In the genomic region with DNA sequence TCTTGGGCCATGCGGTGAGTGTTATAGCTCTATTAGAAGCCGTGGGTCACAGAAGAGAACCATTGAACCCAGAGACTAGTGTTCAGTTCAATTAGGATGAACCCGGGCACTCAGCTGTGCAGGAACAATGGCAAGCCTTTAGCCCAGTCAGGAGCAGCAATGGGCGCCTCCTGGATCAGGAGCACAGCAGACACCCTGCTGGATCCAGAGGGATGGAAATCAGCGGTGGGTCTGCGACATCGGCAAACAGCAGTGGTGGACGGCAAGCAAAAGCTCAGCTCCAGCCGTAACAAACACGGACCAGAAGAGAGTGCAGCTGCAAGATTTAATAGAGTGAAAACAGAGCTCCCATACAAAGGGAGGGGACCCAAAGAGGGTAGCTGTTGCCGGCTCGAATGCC, we compare ENCODE assay signal across 7 cellular contexts.
DNase-seq lines count a peak whose midpoint lies in the region; FAIRE-seq and TF ChIP-seq lines count a peak whose summit lies in the region.
"Not testable (repeated sequence)": the region's sequence is repeated elsewhere in the genome, so short reads cannot be mapped to it uniquely, and the experiment has no call there.

No MANE protein-coding gene starts in this region.

- H3K4me1 Mint-ChIP-seq in Caco-2 (ENCODE audit: low read depth, unreplicated experiment) (peaks cover 29% of the 10 kb centered on the region), nephron progenitor cell (peaks cover 19% of the 10 kb centered on the region)

- H3K4ac ChIP-seq in trophoblast cell (ENCODE audit: low read depth, low read length), result peak overlapping the region; percentile 76

- H4K20me1 ChIP-seq in endothelial cell of umbilical vein (replicated peaks; ENCODE audit: control insufficient read depth, extremely low read depth, insufficient read depth, low read length), result not testable (repeated sequence)

- not testable (repeated sequence) for H3K9me1 ChIP-seq in endothelial cell of umbilical vein (replicated peaks; ENCODE audit: control insufficient read depth, extremely low read depth, insufficient read depth, low read length)

- POLR2A ChIA-PET in Caco-2 (lab: Charles Lee); endothelial cell of umbilical vein (lab: Charles Lee): not testable (repeated sequence)

- BruUV-seq in Caco-2 (replicated peaks; lab: Mats Ljungman, UMichigan); endothelial cell of umbilical vein (replicated peaks; lab: Mats Ljungman, UMichigan): not testable (repeated sequence)

- H3K27me3 ChIP-seq in Caco-2 (replicated peaks; ENCODE audit: control insufficient read depth, insufficient read depth, low read length); endothelial cell of umbilical vein (ENCODE audit: control insufficient read depth in 2 of 2, insufficient read depth in 2 of 2, low read length in 2 of 2); trophoblast cell (ENCODE audit: insufficient read depth, low read length): not testable (repeated sequence)

- not testable (repeated sequence) for H3K79me2 ChIP-seq in endothelial cell of umbilical vein (ENCODE audit: control insufficient read depth, insufficient read depth, low read length); trophoblast cell (ENCODE audit: control insufficient read depth, insufficient read depth, low read length, poor library complexity)

- peak overlapping the region; percentile 88 for H4K8ac ChIP-seq in trophoblast cell (ENCODE audit: low read depth, low read length)

- not testable (repeated sequence) for H3K36me3 Mint-ChIP-seq in Caco-2 (ENCODE audit: insufficient read depth, unreplicated experiment); nephron progenitor cell (ENCODE audit: low read depth)

- WGBS in trophoblast cell (ENCODE audit: extremely low coverage, insufficient coverage, insufficient read length), result no CpG with 5 or more reads among the region's 12 CpGs

- H3K4me3 Mint-ChIP-seq in Caco-2 (ENCODE audit: unreplicated experiment); nephron progenitor cell: not testable (repeated sequence)

- not testable (repeated sequence) for H3K27me3 Mint-ChIP-seq in Caco-2 (ENCODE audit: insufficient read depth, unreplicated experiment); nephron progenitor cell (ENCODE audit: low read depth, poor library complexity)

- not testable (repeated sequence) for H3K4me2 ChIP-seq in endothelial cell of umbilical vein (ENCODE audit: insufficient read depth, low read length); trophoblast cell (ENCODE audit: low read length)

- H3K9ac ChIP-seq in endothelial cell of umbilical vein (replicated peaks; ENCODE audit: extremely low read depth, insufficient read depth, low read length); trophoblast cell (ENCODE audit: low read length): not testable (repeated sequence)

- peak overlapping the region; percentile 98 for H2BK120ac ChIP-seq in trophoblast cell (ENCODE audit: insufficient read depth, low read length, poor library complexity)

- H3K18ac ChIP-seq in trophoblast cell (ENCODE audit: low read length), result peak overlapping the region; percentile 94

- peak overlapping the region; percentile 88 for H3K14ac ChIP-seq in trophoblast cell (ENCODE audit: low read length)

- peak overlapping the region; percentile 98 for H4K91ac ChIP-seq in trophoblast cell (ENCODE audit: low read depth, low read length)

- not testable (repeated sequence) for H2AFZ ChIP-seq in endothelial cell of umbilical vein (ENCODE audit: low read depth, low read length); trophoblast cell (ENCODE audit: insufficient read depth, low read length, poor library complexity)

- H3K79me1 ChIP-seq in trophoblast cell (ENCODE audit: low read length), result peaks cover 35% of the 10 kb centered on the region

- not testable (repeated sequence) for FAIRE-seq in endothelial cell of umbilical vein (lab: Jason Lieb, UNC)

- peak overlapping the region; percentile 100 for H2BK12ac ChIP-seq in trophoblast cell (ENCODE audit: low read length)

- H3K4me1 ChIP-seq in Caco-2 (peaks cover 49% of the 10 kb centered on the region), endothelial cell of umbilical vein (ENCODE audit: control insufficient read depth, extremely low read depth, insufficient read depth, low read length) (peaks cover 10% of the 10 kb centered on the region)
- not testable (repeated sequence) for H3K4me1 ChIP-seq in trophoblast cell (ENCODE audit: control insufficient read depth in 1 of 2, insufficient read depth in 2 of 2, low read length in 2 of 2)

- H3K9me3 Mint-ChIP-seq in Caco-2 (ENCODE audit: unreplicated experiment); nephron progenitor cell: not testable (repeated sequence)

- CTCF ChIA-PET in Caco-2 (lab: Charles Lee), result not testable (repeated sequence)
- CTCF ChIA-PET in endothelial cell of umbilical vein (lab: Charles Lee), result interaction anchor here (2.0 kb wide), 1 partner anchor 514 kb away, joined by 5 read pairs; no protein-coding TSS in a partner anchor

- intact Hi-C loops in Caco-2 (cut with micrococcal nuclease; ENCODE audit: unreplicated experiment), result loop anchor here (10.0 kb wide), 2 partner anchors 328 to 452 kb away; no protein-coding TSS in a partner anchor
- intact Hi-C loops in endothelial cell of umbilical vein (cut with micrococcal nuclease), result loop anchor here (10.0 kb wide), 1 partner anchor 232 kb away; the partner anchor contains the start of gene SPOPL

- H3K4me3 ChIP-seq in Caco-2 (ENCODE audit: low read depth, low read length); endothelial cell of umbilical vein (replicated peaks in 1 of 3; ENCODE audit: insufficient read depth in 1 of 3, low read depth in 1 of 3, low read length in 3 of 3); trophoblast cell (ENCODE audit: low read depth, low read length): not testable (repeated sequence)

- peak overlapping the region; percentile 97 for H2BK5ac ChIP-seq in trophoblast cell (ENCODE audit: low read depth, low read length, poor library complexity)

- TF ChIP-seq CTCF in Caco-2 (IDR thresholded peaks at IDR 0.05; ENCODE audit: insufficient read depth in 1 of 2, low read depth in 1 of 2, low read length in 1 of 2, severe bottlenecking in 1 of 2, unreplicated experiment in 1 of 2); VCaP (conservative IDR thresholded peaks at IDR 0.05); endothelial cell of umbilical vein (IDR thresholded peaks at IDR 0.05; ENCODE audit: extremely low read depth in 1 of 2, insufficient read depth in 1 of 2, low read depth in 1 of 2, low read length in 2 of 2); nephron progenitor cell (IDR thresholded peaks at IDR 0.05): not testable (repeated sequence)

- TF ChIP-seq POLR2A in endothelial cell of umbilical vein (IDR thresholded peaks at IDR 0.05; ENCODE audit: low read depth, low read length), result not testable (repeated sequence)

- H3K27ac Mint-ChIP-seq in Caco-2 (ENCODE audit: unreplicated experiment) (peak overlapping the region; percentile 86), nephron progenitor cell (peak overlapping the region; percentile 69)

- not testable (repeated sequence) for H3K23ac ChIP-seq in trophoblast cell (ENCODE audit: low read length)

- dilution Hi-C loops in endothelial cell of umbilical vein (cut with MboI; ENCODE audit: extremely low pct_ligation_motif_present, low sequenced_read_pairs), result not testable (repeated sequence)

- not testable (repeated sequence) for DNase-seq in Caco-2; endothelial cell of umbilical vein (ENCODE audit: low read depth, low spot score); nephron progenitor cell; trophoblast cell
- DNase-seq in NCI-H146 treated with DMSO at 0.1 percent for 48 hours (lab: John Stamatoyannopoulos, UW; ENCODE audit: unreplicated experiment), result peak; percentile 7
- peak; percentile 65 for DNase-seq in retina

- not testable (repeated sequence) for H4K12ac ChIP-seq in trophoblast cell (ENCODE audit: low read depth, low read length)

- not testable (repeated sequence) for H3K9me3 ChIP-seq in Caco-2; endothelial cell of umbilical vein (replicated peaks; ENCODE audit: control insufficient read depth, insufficient read depth, low read length); trophoblast cell (ENCODE audit: insufficient read depth, low read depth, low read length)

- peak overlapping the region; percentile 95 for H2AK5ac ChIP-seq in trophoblast cell (ENCODE audit: low read length)

- peak overlapping the region; percentile 23; the same call in 1 of the 2 replicates for H3K27ac ChIP-seq in VCaP
- peak overlapping the region; percentile 27 for H3K27ac ChIP-seq in endothelial cell of umbilical vein (ENCODE audit: insufficient read depth, low read depth, low read length)
- peak overlapping the region; percentile 96 for H3K27ac ChIP-seq in trophoblast cell (ENCODE audit: low read depth, low read length)

- H3K36me3 ChIP-seq in Caco-2 (ENCODE audit: control insufficient read depth, insufficient read depth, low read length); endothelial cell of umbilical vein (ENCODE audit: control insufficient read depth in 2 of 2, extremely low read depth in 1 of 2, insufficient read depth in 2 of 2, low read length in 2 of 2); trophoblast cell (ENCODE audit: control insufficient read depth in 1 of 2, insufficient read depth in 2 of 2, low read length in 2 of 2): not testable (repeated sequence)

Comparison
In these comparisons a context has a peak if more than half of its experiments do, and no peak if none do; other contexts are left out.
1. H3K27ac ChIP-seq: peak in every context shown above with its lines; median percentile 96 in trophoblast cell; 27 in endothelial cell of umbilical vein; 23 in VCaP.